25 cellular contexts compared by ENCODE assay signal in genomic region chr14:89810101-89810500, GRCh38.
"Had no signal": no experiment of that assay in that cellular context is flagged by ENCODE, and none has a peak within 500 bp of the region (broad histone marks: within the 10 kb centered on the region; RNA-seq: fewer than 3 reads in every experiment).

No MANE protein-coding gene starts in this region.

- H3K27ac ChIP-seq: ascending aorta, body of pancreas had no signal

- H3K4me3 Mint-ChIP-seq: activated B cell treated with CpG ODN at 0.5 μM for 24 hours; activated CD4-positive, alpha-beta T cell treated with anti-CD3 and anti-CD28 coated beads, Interleukin-2, amount 10 ng/mL, durations not matched to agents 24 days and 14 days; activated CD8-positive, alpha-beta memory T cell treated with anti-CD3 and anti-CD28 coated beads, Interleukin-2, amount 10 ng/mL, durations not matched to agents 7 days and 5 days; activated naive CD8-positive, alpha-beta T cell treated with anti-CD3 and anti-CD28 coated beads, Interleukin-2, amount 50 U/mL, for 24 hours; activated T-cell treated with anti-CD3 and anti-CD28 coated beads, Interleukin-2, amount 50 U/mL, for 4 hours; central memory CD8-positive, alpha-beta T cell; T-helper 17 cell had no signal

- H3K36me3 ChIP-seq: ascending aorta had no signal

- H3K4me1 ChIP-seq: body of pancreas had no signal

- H3K4me1 Mint-ChIP-seq: activated B cell treated with CpG ODN at 0.5 μM for 24 hours; activated CD4-positive, alpha-beta T cell treated with anti-CD3 and anti-CD28 coated beads, Interleukin-2, amount 10 ng/mL, durations not matched to agents 24 days and 14 days; activated CD8-positive, alpha-beta memory T cell treated with anti-CD3 and anti-CD28 coated beads, Interleukin-2, amount 10 ng/mL, durations not matched to agents 7 days and 5 days; activated naive CD8-positive, alpha-beta T cell treated with anti-CD3 and anti-CD28 coated beads, Interleukin-2, amount 50 U/mL, for 24 hours; central memory CD8-positive, alpha-beta T cell; T-helper 17 cell had no signal

- DNase-seq: activated B cell treated with CpG ODN at 0.5 μM for 24 hours; activated CD4-positive, alpha-beta T cell treated with anti-CD3 and anti-CD28 coated beads for 1 hour; activated CD4-positive, alpha-beta T cell treated with anti-CD3 and anti-CD28 coated beads, Interleukin-2, amount 10 ng/mL, durations not matched to agents 24 days and 14 days; activated CD4-positive, alpha-beta T cell treated with anti-CD3 and anti-CD28 coated beads, Interleukin-2, amount 50 U/mL, for 48 hours; activated CD8-positive, alpha-beta memory T cell treated with anti-CD3 and anti-CD28 coated beads, Interleukin-2, amount 10 ng/mL, durations not matched to agents 7 days and 5 days; activated effector memory CD4-positive, alpha-beta T cell treated with anti-CD3 and anti-CD28 coated beads, Interleukin-2, amount 50 U/mL, for 16 hours; activated naive CD4-positive, alpha-beta T cell treated with Interleukin-2 at 50 U/mL for 16 hours; activated naive CD8-positive, alpha-beta T cell treated with anti-CD3 and anti-CD28 coated beads, Interleukin-2, amount 50 U/mL, for 24 hours; activated T-cell treated with anti-CD3 and anti-CD28 coated beads, Interleukin-2, amount 50 U/mL, for 4 hours; amniotic stem cell; body of pancreas; NCI-H1048; NCI-H1417; NCI-H1694; NCI-H2029 treated with DMSO at 0.1 percent for 48 hours; NCI-H345; NCI-H510A; NCI-H526 treated with DMSO at 0.1 percent for 48 hours; NCI-H82; SIG-M5; T-helper 17 cell; T-helper 9 cell had no signal

- H3K27ac Mint-ChIP-seq: activated B cell treated with CpG ODN at 0.5 μM for 24 hours; activated CD4-positive, alpha-beta T cell treated with anti-CD3 and anti-CD28 coated beads, Interleukin-2, amount 10 ng/mL, durations not matched to agents 24 days and 14 days; activated CD8-positive, alpha-beta memory T cell treated with anti-CD3 and anti-CD28 coated beads, Interleukin-2, amount 10 ng/mL, durations not matched to agents 7 days and 5 days; activated naive CD4-positive, alpha-beta T cell treated with anti-CD3 and anti-CD28 coated beads, Interleukin-2, amount 50 U/mL, for 72 hours; activated naive CD8-positive, alpha-beta T cell treated with anti-CD3 and anti-CD28 coated beads, Interleukin-2, amount 50 U/mL, for 24 hours; T-helper 17 cell had no signal

- H3K27me3 Mint-ChIP-seq: activated B cell treated with CpG ODN at 0.5 μM for 24 hours; activated naive CD8-positive, alpha-beta T cell treated with anti-CD3 and anti-CD28 coated beads, Interleukin-2, amount 50 U/mL, for 24 hours had no signal

- H3K36me3 Mint-ChIP-seq: activated CD8-positive, alpha-beta memory T cell treated with anti-CD3 and anti-CD28 coated beads, Interleukin-2, amount 10 ng/mL, durations not matched to agents 7 days and 5 days; activated naive CD4-positive, alpha-beta T cell treated with anti-CD3 and anti-CD28 coated beads, Interleukin-2, amount 50 U/mL, for 72 hours had no signal

- ATAC-seq: activated CD8-positive, alpha-beta memory T cell treated with anti-CD3 and anti-CD28 coated beads, Interleukin-2, amount 10 ng/mL, durations not matched to agents 7 days and 5 days; activated naive CD4-positive, alpha-beta T cell treated with anti-CD3 and anti-CD28 coated beads, Interleukin-2, amount 50 U/mL, for 72 hours; activated naive CD8-positive, alpha-beta T cell treated with anti-CD3 and anti-CD28 coated beads, Interleukin-2, amount 50 U/mL, for 24 hours; activated T-cell treated with anti-CD3 and anti-CD28 coated beads, Interleukin-2, amount 50 U/mL, for 4 hours; body of pancreas; T-helper 17 cell had no signal

- H3K9me3 ChIP-seq: ascending aorta, body of pancreas had no signal

- H3K9me3 Mint-ChIP-seq: activated B cell treated with CpG ODN at 0.5 μM for 24 hours; activated CD4-positive, alpha-beta T cell treated with anti-CD3 and anti-CD28 coated beads, Interleukin-2, amount 10 ng/mL, durations not matched to agents 24 days and 14 days; activated naive CD4-positive, alpha-beta T cell treated with anti-CD3 and anti-CD28 coated beads, Interleukin-2, amount 50 U/mL, for 72 hours; activated naive CD8-positive, alpha-beta T cell treated with anti-CD3 and anti-CD28 coated beads, Interleukin-2, amount 50 U/mL, for 24 hours; activated T-cell treated with anti-CD3 and anti-CD28 coated beads, Interleukin-2, amount 50 U/mL, for 4 hours; central memory CD8-positive, alpha-beta T cell had no signal

- H3K4me3 ChIP-seq: ascending aorta, body of pancreas had no signal

- H3K27me3 ChIP-seq: ascending aorta, body of pancreas had no signal
